Comparison of ENCODE assay signal across 12 cellular contexts in the genomic region with DNA sequence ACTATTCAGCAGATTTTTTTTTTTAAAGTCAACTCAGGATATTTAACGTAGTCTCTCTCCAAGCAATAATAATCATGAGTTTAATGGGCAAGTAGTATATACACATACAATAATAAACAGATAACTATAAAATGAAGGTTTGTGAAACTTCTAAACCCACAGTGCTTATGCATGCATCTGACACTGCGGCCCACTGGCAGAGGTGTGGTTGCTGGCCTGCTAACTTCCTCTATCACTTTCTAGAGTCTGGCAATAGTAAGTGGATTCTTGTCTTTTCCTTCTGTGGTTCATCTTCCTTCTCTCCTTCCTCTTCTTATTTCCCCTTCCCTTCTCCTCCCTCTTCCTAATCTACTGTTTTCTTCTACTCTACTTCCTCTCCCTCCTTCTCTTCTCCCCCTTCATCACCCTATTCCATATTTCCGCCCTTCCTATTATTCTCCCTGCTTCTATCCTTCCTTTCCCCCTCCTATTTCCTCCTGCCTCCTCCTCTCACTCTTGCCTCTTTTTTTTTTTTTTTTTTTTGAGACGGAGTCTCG. TPM values are rescaled to one million over a fixed set of nuclear protein-coding genes. Genes with fewer than 3 reads are reported as not detected.
DNase-seq lines count a peak whose midpoint lies in the region; ATAC-seq, FAIRE-seq and TF ChIP-seq lines count a peak whose summit lies in the region.
"Had no signal": no experiment of that assay in that cellular context is flagged by ENCODE, and none has a peak within 500 bp of the region (broad histone marks: within the 10 kb centered on the region; RNA-seq: fewer than 3 reads in every experiment).

No MANE protein-coding gene starts in this region.

- no peak overlapping the region for H3K4me3 Mint-ChIP-seq in stimulated activated memory B cell treated with anti-CD40 and anti-IgM and Interleukin-4, amounts not matched to agents 10 μg/mL and 1 μg/mL and 100 μg/mL, for 72 hours
- no peak overlapping the region for H3K4me3 Mint-ChIP-seq in activated T-helper 1 cell treated with anti-CD3 and anti-CD28 coated beads, Interleukin-12 subunit alpha, Interleukin-12 subunit beta, Interleukin-2, Interleukin-4 antibody, amounts not matched to agents 30 ng/mL and 10 ng/mL and 1 ng/mL, durations not matched to agents 14 hours and 24 hours and 36 hours

- peak overlapping the region; percentile 44 for H3K27ac Mint-ChIP-seq in stimulated activated memory B cell treated with anti-CD40 and anti-IgM and Interleukin-4, amounts not matched to agents 10 μg/mL and 1 μg/mL and 100 μg/mL, for 72 hours
- no peak overlapping the region for H3K27ac Mint-ChIP-seq in activated T-helper 1 cell treated with anti-CD3 and anti-CD28 coated beads, Interleukin-12 subunit alpha, Interleukin-12 subunit beta, Interleukin-2, Interleukin-4 antibody, amounts not matched to agents 30 ng/mL and 10 ng/mL and 1 ng/mL, durations not matched to agents 14 hours and 24 hours and 36 hours

- no peak overlapping the region for H3K4me3 ChIP-seq in dorsolateral prefrontal cortex

- no peak for TF ChIP-seq CTCF in dorsolateral prefrontal cortex (IDR thresholded peaks at IDR 0.05 in 54 of 56, conservative IDR thresholded peaks at IDR 0.05 in 2 of 56; ENCODE audit: low read depth in 1 of 56, partially characterized antibody in 56 of 56)

- H3K36me3 Mint-ChIP-seq in stimulated activated memory B cell treated with anti-CD40 and anti-IgM and Interleukin-4, amounts not matched to agents 10 μg/mL and 1 μg/mL and 100 μg/mL, for 72 hours: no peaks in the 10 kb centered on the region
- no peaks in the 10 kb centered on the region for H3K36me3 Mint-ChIP-seq in activated T-helper 1 cell treated with anti-CD3 and anti-CD28 coated beads, Interleukin-12 subunit alpha, Interleukin-12 subunit beta, Interleukin-2, Interleukin-4 antibody, amounts not matched to agents 30 ng/mL and 10 ng/mL and 1 ng/mL, durations not matched to agents 14 hours and 24 hours and 36 hours (ENCODE audit: low read depth)

- H3K27me3 Mint-ChIP-seq in stimulated activated memory B cell treated with anti-CD40 and anti-IgM and Interleukin-4, amounts not matched to agents 10 μg/mL and 1 μg/mL and 100 μg/mL, for 72 hours: no peaks in the 10 kb centered on the region
- peaks cover 8% of the 10 kb centered on the region for H3K27me3 Mint-ChIP-seq in activated T-helper 1 cell treated with anti-CD3 and anti-CD28 coated beads, Interleukin-12 subunit alpha, Interleukin-12 subunit beta, Interleukin-2, Interleukin-4 antibody, amounts not matched to agents 30 ng/mL and 10 ng/mL and 1 ng/mL, durations not matched to agents 14 hours and 24 hours and 36 hours (ENCODE audit: insufficient read depth)

- no peaks in the 10 kb centered on the region for H3K9me3 Mint-ChIP-seq in stimulated activated memory B cell treated with anti-CD40 and anti-IgM and Interleukin-4, amounts not matched to agents 10 μg/mL and 1 μg/mL and 100 μg/mL, for 72 hours
- H3K9me3 Mint-ChIP-seq in activated T-helper 1 cell treated with anti-CD3 and anti-CD28 coated beads, Interleukin-12 subunit alpha, Interleukin-12 subunit beta, Interleukin-2, Interleukin-4 antibody, amounts not matched to agents 30 ng/mL and 10 ng/mL and 1 ng/mL, durations not matched to agents 14 hours and 24 hours and 36 hours: no peaks in the 10 kb centered on the region

- H3K27me3 ChIP-seq in dorsolateral prefrontal cortex: peaks cover 0 to 12% (median 0%) of the 10 kb centered on the region in 45 donors

- H3K4me1 Mint-ChIP-seq in stimulated activated memory B cell treated with anti-CD40 and anti-IgM and Interleukin-4, amounts not matched to agents 10 μg/mL and 1 μg/mL and 100 μg/mL, for 72 hours: peaks cover 18% of the 10 kb centered on the region
- no peaks in the 10 kb centered on the region for H3K4me1 Mint-ChIP-seq in activated T-helper 1 cell treated with anti-CD3 and anti-CD28 coated beads, Interleukin-12 subunit alpha, Interleukin-12 subunit beta, Interleukin-2, Interleukin-4 antibody, amounts not matched to agents 30 ng/mL and 10 ng/mL and 1 ng/mL, durations not matched to agents 14 hours and 24 hours and 36 hours (ENCODE audit: low read depth)

- DNase-seq in GM19239 (ENCODE audit: insufficient read length, low spot score): peak; percentile 7
- no peak for DNase-seq in SHP77 (lab: John Stamatoyannopoulos, UW)
- no peak for DNase-seq in dorsolateral prefrontal cortex
- no peak for DNase-seq in NCI-H226
- DNase-seq in activated T-helper 1 cell treated with anti-CD3 and anti-CD28 coated beads, Interleukin-12 subunit alpha, Interleukin-12 subunit beta, Interleukin-2, Interleukin-4 antibody, amounts not matched to agents 30 ng/mL and 10 ng/mL and 1 ng/mL, durations not matched to agents 14 hours and 24 hours and 36 hours (ENCODE audit: low spot score): no peak
- DNase-seq: NCI-H187; stimulated activated CD4-positive, alpha-beta T cell treated with anti-CD3 and anti-CD28 coated beads, Interleukin-4, amount 100 ng/mL, for 4 hours; T-helper 9 cell had no signal

- H3K27ac ChIP-seq in dorsolateral prefrontal cortex: no peak overlapping the region

- intact Hi-C loops in dorsolateral prefrontal cortex (cut with DNase I): no loop called here
- intact Hi-C loops in activated T-helper 1 cell treated with anti-CD3 and anti-CD28 coated beads, Interleukin-12 subunit alpha, Interleukin-12 subunit beta, Interleukin-2, Interleukin-4 antibody, amounts not matched to agents 30 ng/mL and 10 ng/mL and 1 ng/mL, durations not matched to agents 14 hours and 24 hours and 36 hours (cut with micrococcal nuclease): no loop called here

- ATAC-seq in HG02759 (IDR thresholded peaks at IDR 0.05; ENCODE audit: unreplicated experiment): peak; percentile 88
- ATAC-seq in HG03521 (IDR thresholded peaks at IDR 0.05; ENCODE audit: unreplicated experiment): peak; percentile 80
- peak; percentile 65 for ATAC-seq in stimulated activated memory B cell treated with anti-CD40 and anti-IgM and Interleukin-4, amounts not matched to agents 10 μg/mL and 1 μg/mL and 100 μg/mL, for 72 hours
- ATAC-seq: HCT116 had no signal

- FAIRE-seq in GM19239 (lab: Jason Lieb, UNC): peak; percentile 64

RNA-seq across cellular contexts. Expression of gene AGXT2, which starts 18.6 kb away (rescaled TPM):
- not detected for total RNA-seq in dorsolateral prefrontal cortex
- total RNA-seq in activated T-helper 1 cell treated with anti-CD3 and anti-CD28 coated beads, Interleukin-12 subunit alpha, Interleukin-12 subunit beta, Interleukin-2, Interleukin-4 antibody, amounts not matched to agents 30 ng/mL and 10 ng/mL and 1 ng/mL, durations not matched to agents 14 hours and 24 hours and 36 hours: not detected in 2 replicates
